In genomic region chr10:91864744-91865143, GRCh38 we compare ENCODE assay signal across 1 cellular context.
TF ChIP-seq lines count a peak whose summit lies in the region.

No MANE protein-coding gene starts in this region.

TF ChIP-seq in GM23338, 12 proteins besides CTCF, POLR2A, EP300 and RAD21:
- no peak for TF ChIP-seq POLR2AphosphoS5 (IDR thresholded peaks at IDR 0.05; ENCODE audit: low read depth)
- no peak for TF ChIP-seq EZH2phosphoT487 (IDR thresholded peaks at IDR 0.05; ENCODE audit: unreplicated experiment)
- TF ChIP-seq ZNF331 (CRISPR knock-in tag; IDR thresholded peaks at IDR 0.05; ENCODE audit: low read depth): no peak
- TF ChIP-seq ETS1 (IDR thresholded peaks at IDR 0.05): no peak
- TF ChIP-seq STAT1 (IDR thresholded peaks at IDR 0.05; ENCODE audit: unreplicated experiment): no peak
- TF ChIP-seq EZH2 (IDR thresholded peaks at IDR 0.05; ENCODE audit: low read depth, unreplicated experiment): no peak
- no peak for TF ChIP-seq ZNF114 (CRISPR knock-in tag; IDR thresholded peaks at IDR 0.05)
- TF ChIP-seq REST (IDR thresholded peaks at IDR 0.05; ENCODE audit: unreplicated experiment): no peak
- TF ChIP-seq CREB1 (CRISPR knock-in tag; IDR thresholded peaks at IDR 0.05; ENCODE audit: low read depth): no peak
- no peak for TF ChIP-seq NANOG (IDR thresholded peaks at IDR 0.05; ENCODE audit: borderline replicate concordance)
- no peak for TF ChIP-seq JUNB (IDR thresholded peaks at IDR 0.05; ENCODE audit: unreplicated experiment)
- no peak for TF ChIP-seq ZNF462 (CRISPR knock-in tag; IDR thresholded peaks at IDR 0.05)
